In genomic region chr2:121722479-121722878, GRCh38 we compare ENCODE assay signal across 1 cellular context.
A peak's percentile ranks its signal among the peaks of the same experiment; 100 is the strongest.
TF ChIP-seq lines count a peak whose summit lies in the region.

No MANE protein-coding gene starts in this region.

TF ChIP-seq in K562, 482 proteins besides CTCF, POLR2A, EP300 and RAD21 (continued from another document and continues in another):
- TF ChIP-seq REST (CRISPR knock-in tag; IDR thresholded peaks at IDR 0.05; ENCODE audit: low read depth) (no peak), HNRNPH1 (optimal IDR thresholded peaks at IDR 0.05; ENCODE audit: low read depth, low read length) (no peak), CHD7 (IDR thresholded peaks at IDR 0.05; ENCODE audit: low read depth, low read length) (no peak), MYBL2 (IDR thresholded peaks at IDR 0.05; ENCODE audit: low read depth) (no peak), MYBL2 (CRISPR knock-in tag; IDR thresholded peaks at IDR 0.05; ENCODE audit: borderline replicate concordance) (no peak), ZNF766 (CRISPR knock-in tag; conservative IDR thresholded peaks at IDR 0.05) (no peak), SRSF7 (optimal IDR thresholded peaks at IDR 0.05; ENCODE audit: low read depth, low read length) (no peak), HDAC6 (IDR thresholded peaks at IDR 0.05; ENCODE audit: low read depth, low read length) (no peak), CBFA2T2 (conservative IDR thresholded peaks at IDR 0.05) (no peak), ZBTB33 (CRISPR knock-in tag; IDR thresholded peaks at IDR 0.05) (no peak), CREB1 (IDR thresholded peaks at IDR 0.05) (no peak), CREB1 (CRISPR knock-in tag; IDR thresholded peaks at IDR 0.05) (no peak), PPARD (CRISPR knock-in tag; IDR thresholded peaks at IDR 0.05) (no peak), SMAD3 (CRISPR knock-in tag; conservative IDR thresholded peaks at IDR 0.05) (no peak), FOSL1 (tag; conservative IDR thresholded peaks at IDR 0.05) (peak; percentile 50), FUS (optimal IDR thresholded peaks at IDR 0.05; ENCODE audit: low read depth, low read length) (no peak), FOXM1 (IDR thresholded peaks at IDR 0.05; ENCODE audit: low read depth) (no peak), FOXM1 (CRISPR knock-in tag; IDR thresholded peaks at IDR 0.05; ENCODE audit: low read depth) (no peak), RUNX1 (IDR thresholded peaks at IDR 0.05; ENCODE audit: low read depth) (no peak), ZNF140 (CRISPR knock-in tag; IDR thresholded peaks at IDR 0.05) (no peak), SNAPC5 (CRISPR knock-in tag; IDR thresholded peaks at IDR 0.05) (no peak), YBX1 (IDR thresholded peaks at IDR 0.05) (no peak), STAT6 (CRISPR knock-in tag; IDR thresholded peaks at IDR 0.05) (no peak), L3MBTL2 (IDR thresholded peaks at IDR 0.05) (no peak; the same call in 1 of the 2 replicates)
- TF ChIP-seq, protein P1, sequence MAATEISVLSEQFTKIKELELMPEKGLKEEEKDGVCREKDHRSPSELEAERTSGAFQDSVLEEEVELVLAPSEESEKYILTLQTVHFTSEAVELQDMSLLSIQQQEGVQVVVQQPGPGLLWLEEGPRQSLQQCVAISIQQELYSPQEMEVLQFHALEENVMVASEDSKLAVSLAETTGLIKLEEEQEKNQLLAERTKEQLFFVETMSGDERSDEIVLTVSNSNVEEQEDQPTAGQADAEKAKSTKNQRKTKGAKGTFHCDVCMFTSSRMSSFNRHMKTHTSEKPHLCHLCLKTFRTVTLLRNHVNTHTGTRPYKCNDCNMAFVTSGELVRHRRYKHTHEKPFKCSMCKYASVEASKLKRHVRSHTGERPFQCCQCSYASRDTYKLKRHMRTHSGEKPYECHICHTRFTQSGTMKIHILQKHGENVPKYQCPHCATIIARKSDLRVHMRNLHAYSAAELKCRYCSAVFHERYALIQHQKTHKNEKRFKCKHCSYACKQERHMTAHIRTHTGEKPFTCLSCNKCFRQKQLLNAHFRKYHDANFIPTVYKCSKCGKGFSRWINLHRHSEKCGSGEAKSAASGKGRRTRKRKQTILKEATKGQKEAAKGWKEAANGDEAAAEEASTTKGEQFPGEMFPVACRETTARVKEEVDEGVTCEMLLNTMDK (IDR thresholded peaks at IDR 0.05; ENCODE audit: borderline replicate concordance, insufficient read depth, low read depth, low read length, poor library complexity, severe bottlenecking): no peak
- TF ChIP-seq, protein P2, sequence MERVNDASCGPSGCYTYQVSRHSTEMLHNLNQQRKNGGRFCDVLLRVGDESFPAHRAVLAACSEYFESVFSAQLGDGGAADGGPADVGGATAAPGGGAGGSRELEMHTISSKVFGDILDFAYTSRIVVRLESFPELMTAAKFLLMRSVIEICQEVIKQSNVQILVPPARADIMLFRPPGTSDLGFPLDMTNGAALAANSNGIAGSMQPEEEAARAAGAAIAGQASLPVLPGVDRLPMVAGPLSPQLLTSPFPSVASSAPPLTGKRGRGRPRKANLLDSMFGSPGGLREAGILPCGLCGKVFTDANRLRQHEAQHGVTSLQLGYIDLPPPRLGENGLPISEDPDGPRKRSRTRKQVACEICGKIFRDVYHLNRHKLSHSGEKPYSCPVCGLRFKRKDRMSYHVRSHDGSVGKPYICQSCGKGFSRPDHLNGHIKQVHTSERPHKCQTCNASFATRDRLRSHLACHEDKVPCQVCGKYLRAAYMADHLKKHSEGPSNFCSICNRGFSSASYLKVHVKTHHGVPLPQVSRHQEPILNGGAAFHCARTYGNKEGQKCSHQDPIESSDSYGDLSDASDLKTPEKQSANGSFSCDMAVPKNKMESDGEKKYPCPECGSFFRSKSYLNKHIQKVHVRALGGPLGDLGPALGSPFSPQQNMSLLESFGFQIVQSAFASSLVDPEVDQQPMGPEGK (CRISPR knock-in tag; IDR thresholded peaks at IDR 0.05; ENCODE audit: borderline replicate concordance): no peak
- TF ChIP-seq, protein P3, sequence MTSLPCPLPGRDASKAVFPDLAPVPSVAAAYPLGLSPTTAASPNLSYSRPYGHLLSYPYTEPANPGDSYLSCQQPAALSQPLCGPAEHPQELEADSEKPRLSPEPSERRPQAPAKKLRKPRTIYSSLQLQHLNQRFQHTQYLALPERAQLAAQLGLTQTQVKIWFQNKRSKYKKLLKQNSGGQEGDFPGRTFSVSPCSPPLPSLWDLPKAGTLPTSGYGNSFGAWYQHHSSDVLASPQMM (CRISPR knock-in tag; IDR thresholded peaks at IDR 0.05): no peak
